11 cellular contexts compared by ENCODE assay signal in the genomic region with DNA sequence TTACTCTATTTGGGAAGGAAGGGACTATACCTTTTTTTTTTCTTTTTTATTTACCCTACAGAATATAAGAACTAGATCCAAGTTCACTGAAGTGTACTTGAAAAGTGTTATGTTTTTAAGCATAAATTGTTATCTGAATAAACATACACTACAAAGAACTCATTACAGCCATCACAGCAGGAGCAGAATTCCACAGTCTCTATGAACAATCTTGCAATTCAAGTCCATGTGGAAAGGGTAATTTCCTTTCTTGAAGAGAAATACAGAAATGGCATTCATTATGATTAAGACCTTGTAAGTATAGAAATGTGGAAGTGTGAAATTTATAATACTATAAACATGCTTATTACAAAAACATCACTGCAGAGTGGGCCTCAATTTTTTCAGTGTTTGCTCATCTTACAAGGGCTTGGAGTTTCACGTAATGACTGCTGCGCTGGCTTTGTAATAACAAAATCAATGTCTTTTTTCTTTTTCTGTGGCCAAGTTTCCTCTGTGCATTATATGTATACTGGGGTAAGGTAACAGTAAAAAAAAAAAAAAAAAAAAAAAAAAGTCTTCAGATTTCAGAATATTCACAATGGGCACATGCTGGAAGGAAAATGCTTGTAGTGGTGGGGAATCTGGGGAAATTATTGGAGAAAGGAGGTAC.
"Had no signal": no experiment of that assay in that cellular context is flagged by ENCODE, and none has a peak within 500 bp of the region (broad histone marks: within the 10 kb centered on the region; RNA-seq: fewer than 3 reads in every experiment).

No MANE protein-coding gene starts in this region.

- H3K9me3 ChIP-seq: breast epithelium, neutrophil, vagina had no signal

- H3K36me3 ChIP-seq: breast epithelium had no signal

- DNase-seq: activated CD4-positive, alpha-beta T cell treated with anti-CD3 and anti-CD28 coated beads for 4 hours; hypothalamus; lower lobe of right lung; midbrain; posterior cingulate gyrus; SIG-M5 had no signal

- H3K27ac ChIP-seq: breast epithelium, lower lobe of right lung, skin epidermis, tibial nerve, vagina had no signal

- H3K4me3 ChIP-seq: breast epithelium, lower lobe of right lung, skin epidermis, tibial nerve, vagina had no signal

- H3K4me1 ChIP-seq: breast epithelium, lower lobe of right lung, tibial nerve had no signal

- H3K27me3 ChIP-seq: breast epithelium, neutrophil, tibial nerve, vagina had no signal

- ATAC-seq: lower lobe of right lung had no signal
